ENCODE assay signal across 29 cellular contexts in genomic region chr18:50686409-50686808, GRCh38.
"Had no signal": no experiment of that assay in that cellular context is flagged by ENCODE, and none has a peak within 500 bp of the region (broad histone marks: within the 10 kb centered on the region; RNA-seq: fewer than 3 reads in every experiment).

No MANE protein-coding gene starts in this region.

- ATAC-seq: activated CD8-positive, alpha-beta memory T cell treated with anti-CD3 and anti-CD28 coated beads, Interleukin-2, amount 10 ng/mL, durations not matched to agents 7 days and 5 days had no signal

- H3K27me3 ChIP-seq: brain microvascular endothelial cell, cardiac muscle cell had no signal

- H3K27ac Mint-ChIP-seq: activated CD4-positive, alpha-beta memory T cell treated with anti-CD3 and anti-CD28 coated beads, Interleukin-2, amount 10 ng/mL, durations not matched to agents 7 days and 5 days; activated CD8-positive, alpha-beta memory T cell treated with anti-CD3 and anti-CD28 coated beads, Interleukin-2, amount 10 ng/mL, durations not matched to agents 7 days and 5 days; activated naive CD4-positive, alpha-beta T cell treated with anti-CD3 and anti-CD28 coated beads, Interleukin-2, amount 10 ng/mL, durations not matched to agents 7 days and 5 days; activated naive CD8-positive, alpha-beta T cell treated with anti-CD3 and anti-CD28 coated beads for 36 hours had no signal

- H3K36me3 ChIP-seq: brain microvascular endothelial cell, cardiac muscle cell had no signal

- H3K36me3 Mint-ChIP-seq: activated CD8-positive, alpha-beta memory T cell treated with anti-CD3 and anti-CD28 coated beads, Interleukin-2, amount 10 ng/mL, durations not matched to agents 7 days and 5 days; activated naive CD4-positive, alpha-beta T cell treated with anti-CD3 and anti-CD28 coated beads, Interleukin-2, amount 10 ng/mL, durations not matched to agents 7 days and 5 days; activated naive CD8-positive, alpha-beta T cell treated with anti-CD3 and anti-CD28 coated beads for 36 hours had no signal

- H3K9me3 Mint-ChIP-seq: activated CD4-positive, alpha-beta memory T cell treated with anti-CD3 and anti-CD28 coated beads, Interleukin-2, amount 10 ng/mL, durations not matched to agents 7 days and 5 days; activated naive CD4-positive, alpha-beta T cell treated with anti-CD3 and anti-CD28 coated beads, Interleukin-2, amount 10 ng/mL, durations not matched to agents 7 days and 5 days; activated naive CD8-positive, alpha-beta T cell treated with anti-CD3 and anti-CD28 coated beads for 36 hours had no signal

- DNase-seq: activated CD4-positive, alpha-beta memory T cell treated with anti-CD3 and anti-CD28 coated beads, Interleukin-2, amount 10 ng/mL, durations not matched to agents 7 days and 5 days; activated CD4-positive, alpha-beta T cell treated with anti-CD3 and anti-CD28 coated beads for 1 hour; activated CD4-positive, alpha-beta T cell treated with anti-CD3 and anti-CD28 coated beads for 48 hours; activated CD4-positive, CD25-positive, alpha-beta regulatory T cell; activated CD8-positive, alpha-beta memory T cell treated with anti-CD3 and anti-CD28 coated beads for 24 hours; activated CD8-positive, alpha-beta memory T cell treated with anti-CD3 and anti-CD28 coated beads, Interleukin-2, amount 10 ng/mL, durations not matched to agents 7 days and 5 days; activated CD8-positive, alpha-beta memory T cell treated with anti-CD3 and anti-CD28 coated beads, Interleukin-2, amount 50 U/mL, for 48 hours; activated effector memory CD4-positive, alpha-beta T cell treated with Interleukin-2 at 50 U/mL for 16 hours; activated naive CD4-positive, alpha-beta T cell treated with anti-CD3 and anti-CD28 coated beads, Interleukin-2, amount 10 ng/mL, durations not matched to agents 7 days and 5 days; activated naive CD8-positive, alpha-beta T cell treated with anti-CD3 and anti-CD28 coated beads for 36 hours; activated T-cell treated with anti-CD3 and anti-CD28 coated beads, Interleukin-2, amount 50 U/mL, for 48 hours; amniotic stem cell; aorta; brain microvascular endothelial cell; cerebellar nuclear complex; NCI-H1092 treated with DMSO at 0.1 percent for 48 hours; NCI-H1417 treated with DMSO at 0.1 percent for 48 hours; NCI-H1930; NCI-H2081 treated with DMSO at 0.1 percent for 48 hours; NCI-H226; NCI-H446 treated with DMSO at 0.1 percent for 48 hours; NCI-H526; NCI-H774; Right ventricle myocardium superior; SW 1271; T-helper 1 cell; T-helper 2 cell; T-helper 9 cell had no signal

- H3K4me3 ChIP-seq: cardiac muscle cell had no signal
